ENCODE assay signal across 31 cellular contexts in the genomic region with DNA sequence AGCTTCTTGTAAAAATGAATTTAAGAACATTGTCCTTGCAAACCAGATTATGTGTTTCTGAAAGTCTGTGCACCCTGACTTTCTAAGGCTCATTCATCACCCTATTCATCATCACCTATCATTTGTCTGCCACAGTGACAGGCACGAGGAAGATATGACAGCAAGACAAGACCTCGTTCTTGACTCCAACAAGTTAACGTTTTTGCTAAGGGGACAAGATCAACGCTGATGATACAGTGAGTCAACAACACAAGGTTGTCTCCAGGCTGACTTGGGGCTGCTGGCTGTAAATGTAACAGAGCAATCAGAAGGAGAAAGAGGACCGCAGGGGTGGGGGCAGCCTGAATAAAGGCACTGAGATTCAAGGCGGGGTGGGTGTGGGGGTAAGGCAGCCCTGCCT.
"Had no signal": no experiment of that assay in that cellular context is flagged by ENCODE, and none has a peak within 500 bp of the region (broad histone marks: within the 10 kb centered on the region; RNA-seq: fewer than 3 reads in every experiment).

No MANE protein-coding gene starts in this region.

- DNase-seq: activated CD4-positive, alpha-beta T cell treated with anti-CD3 and anti-CD28 coated beads for 48 hours; activated CD4-positive, alpha-beta T cell treated with anti-CD3 and anti-CD28 coated beads, Interleukin-2, amount 50 U/mL, for 48 hours; activated CD4-positive, CD25-positive, alpha-beta regulatory T cell; activated CD8-positive, alpha-beta memory T cell treated with anti-CD3 and anti-CD28 coated beads for 24 hours; activated effector memory CD4-positive, alpha-beta T cell treated with anti-CD3 and anti-CD28 coated beads, Interleukin-2, amount 50 U/mL, for 16 hours; activated naive CD4-positive, alpha-beta T cell treated with anti-CD3 and anti-CD28 coated beads for 36 hours; activated naive CD8-positive, alpha-beta T cell treated with anti-CD3 and anti-CD28 coated beads for 36 hours; adrenal gland; brain microvascular endothelial cell; caudate nucleus; effector CD4-positive, alpha-beta T cell; gastrocnemius medialis; glutamatergic neuron; left cardiac atrium; natural killer cell; retina; stimulated activated CD4-positive, alpha-beta T cell treated with anti-CD3 and anti-CD28 coated beads, Interleukin-1b, Interleukin-23, amount 100 ng/mL, for 48 hours; stimulated activated naive B cell treated with anti-CD40 and anti-IgM and Interleukin-4, amounts not matched to agents 10 μg/mL and 1 μg/mL and 100 μg/mL, for 72 hours; T-helper 1 cell; transverse colon had no signal

- H3K27me3 ChIP-seq: adrenal gland, brain microvascular endothelial cell, gastrocnemius medialis, neural progenitor cell, suprapubic skin, transverse colon had no signal

- H3K4me3 ChIP-seq: adrenal gland, gastrocnemius medialis, neural progenitor cell, prostate gland, smooth muscle cell, suprapubic skin, transverse colon had no signal

- H3K4me2 ChIP-seq: neural progenitor cell, smooth muscle cell had no signal

- H3K4me1 Mint-ChIP-seq: activated naive CD8-positive, alpha-beta T cell treated with anti-CD3 and anti-CD28 coated beads for 36 hours; memory B cell; natural killer cell; stimulated activated naive B cell treated with anti-CD40 and anti-IgM and Interleukin-4, amounts not matched to agents 10 μg/mL and 1 μg/mL and 100 μg/mL, for 72 hours had no signal

- H3K4me3 Mint-ChIP-seq: activated naive CD4-positive, alpha-beta T cell treated with anti-CD3 and anti-CD28 coated beads for 36 hours; activated naive CD8-positive, alpha-beta T cell treated with anti-CD3 and anti-CD28 coated beads for 36 hours; activated T-helper 1 cell treated with anti-CD3 and anti-CD28 coated beads, Interleukin-12 subunit alpha, Interleukin-12 subunit beta, Interleukin-2, Interleukin-4 antibody, amounts not matched to agents 30 ng/mL and 10 ng/mL and 1 ng/mL, durations not matched to agents 14 hours and 24 hours and 36 hours; dendritic cell treated with granulocyte-macrophage colony-stimulating factor and Interleukin-4, amounts not matched to agents 40 ng/mL and 50 ng/mL, for 4 days; memory B cell; natural killer cell; neural progenitor cell; stimulated activated naive B cell treated with anti-CD40 and anti-IgM and Interleukin-4, amounts not matched to agents 10 μg/mL and 1 μg/mL and 100 μg/mL, for 72 hours; T-helper 2 cell treated with Interferon-gamma antibody and Interleukin-4, amounts not matched to agents 5 μg/mL and 100 μg/mL, for 36 hours had no signal

- H2AFZ ChIP-seq: neural progenitor cell had no signal

- H3K36me3 ChIP-seq: adrenal gland, brain microvascular endothelial cell, gastrocnemius medialis, neural progenitor cell, prostate gland, suprapubic skin, transverse colon had no signal

- H3K9me3 ChIP-seq: adrenal gland, gastrocnemius medialis, prostate gland, suprapubic skin, transverse colon had no signal

- H3K4me1 ChIP-seq: adrenal gland, prostate gland, transverse colon had no signal

- FAIRE-seq: astrocyte, islet of Langerhans had no signal

- H3K36me3 Mint-ChIP-seq: natural killer cell, neural progenitor cell had no signal

- H3K9ac ChIP-seq: neural progenitor cell had no signal

- ATAC-seq: gastrocnemius medialis; natural killer cell; stimulated activated naive B cell treated with anti-CD40 and anti-IgM and Interleukin-4, amounts not matched to agents 10 μg/mL and 1 μg/mL and 100 μg/mL, for 72 hours had no signal

- H3K27ac ChIP-seq: adrenal gland, brain microvascular endothelial cell, epithelial cell of prostate, gastrocnemius medialis, neural progenitor cell, prostate gland, suprapubic skin, transverse colon had no signal

- H3K9me3 Mint-ChIP-seq: activated naive CD4-positive, alpha-beta T cell treated with anti-CD3 and anti-CD28 coated beads for 36 hours; activated naive CD8-positive, alpha-beta T cell treated with anti-CD3 and anti-CD28 coated beads for 36 hours; activated T-helper 1 cell treated with anti-CD3 and anti-CD28 coated beads, Interleukin-12 subunit alpha, Interleukin-12 subunit beta, Interleukin-2, Interleukin-4 antibody, amounts not matched to agents 30 ng/mL and 10 ng/mL and 1 ng/mL, durations not matched to agents 14 hours and 24 hours and 36 hours; dendritic cell treated with granulocyte-macrophage colony-stimulating factor and Interleukin-4, amounts not matched to agents 40 ng/mL and 50 ng/mL, for 4 days; memory B cell; natural killer cell; stimulated activated naive B cell treated with anti-CD40 and anti-IgM and Interleukin-4, amounts not matched to agents 10 μg/mL and 1 μg/mL and 100 μg/mL, for 72 hours; T-helper 2 cell treated with Interferon-gamma antibody and Interleukin-4, amounts not matched to agents 5 μg/mL and 100 μg/mL, for 36 hours had no signal

- H3K27ac Mint-ChIP-seq: activated naive CD4-positive, alpha-beta T cell treated with anti-CD3 and anti-CD28 coated beads for 36 hours; activated naive CD8-positive, alpha-beta T cell treated with anti-CD3 and anti-CD28 coated beads for 36 hours; activated T-helper 1 cell treated with anti-CD3 and anti-CD28 coated beads, Interleukin-12 subunit alpha, Interleukin-12 subunit beta, Interleukin-2, Interleukin-4 antibody, amounts not matched to agents 30 ng/mL and 10 ng/mL and 1 ng/mL, durations not matched to agents 14 hours and 24 hours and 36 hours; dendritic cell treated with granulocyte-macrophage colony-stimulating factor and Interleukin-4, amounts not matched to agents 40 ng/mL and 50 ng/mL, for 4 days; memory B cell; natural killer cell; neural progenitor cell; stimulated activated naive B cell treated with anti-CD40 and anti-IgM and Interleukin-4, amounts not matched to agents 10 μg/mL and 1 μg/mL and 100 μg/mL, for 72 hours; T-helper 2 cell treated with Interferon-gamma antibody and Interleukin-4, amounts not matched to agents 5 μg/mL and 100 μg/mL, for 36 hours had no signal

- H3K27me3 Mint-ChIP-seq: activated naive CD8-positive, alpha-beta T cell treated with anti-CD3 and anti-CD28 coated beads for 36 hours; dendritic cell treated with granulocyte-macrophage colony-stimulating factor and Interleukin-4, amounts not matched to agents 40 ng/mL and 50 ng/mL, for 4 days; memory B cell; stimulated activated naive B cell treated with anti-CD40 and anti-IgM and Interleukin-4, amounts not matched to agents 10 μg/mL and 1 μg/mL and 100 μg/mL, for 72 hours had no signal
